Comparison of ENCODE assay signal across 33 cellular contexts in the genomic region with DNA sequence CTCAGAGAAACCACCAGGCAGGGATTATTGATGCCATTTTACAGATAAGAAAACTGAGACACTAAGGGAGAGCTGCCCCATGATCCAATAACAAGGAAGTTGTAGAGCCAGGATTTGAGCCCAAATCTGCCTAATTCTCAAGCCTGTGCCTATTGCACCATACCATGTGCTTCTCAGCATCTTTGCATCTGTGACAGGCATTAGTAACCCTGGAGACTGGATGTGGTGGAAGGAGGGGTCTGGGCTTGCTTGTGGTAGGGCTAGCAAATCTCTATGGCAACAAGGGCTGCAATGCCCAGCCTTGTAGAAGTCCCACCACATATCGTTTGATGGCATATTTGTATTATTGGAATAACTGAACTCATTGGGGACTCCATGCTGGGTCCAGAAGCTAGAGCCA.
"Had no signal": no experiment of that assay in that cellular context is flagged by ENCODE, and none has a peak within 500 bp of the region (broad histone marks: within the 10 kb centered on the region; RNA-seq: fewer than 3 reads in every experiment).

No MANE protein-coding gene starts in this region.

- DNase-seq: activated B cell treated with CpG ODN at 0.5 μM for 24 hours; activated CD4-positive, alpha-beta memory T cell treated with anti-CD3 and anti-CD28 coated beads for 36 hours; activated CD4-positive, alpha-beta T cell treated with anti-CD3 and anti-CD28 coated beads for 4 hours; activated CD4-positive, alpha-beta T cell treated with anti-CD3 and anti-CD28 coated beads, Interleukin-2, amount 10 ng/mL, durations not matched to agents 24 days and 14 days; activated CD4-positive, alpha-beta T cell treated with anti-CD3 and anti-CD28 coated beads, Interleukin-2, amount 50 U/mL, for 1 hour; activated CD4-positive, alpha-beta T cell treated with anti-CD3 and anti-CD28 coated beads, Interleukin-2, amount 50 U/mL, for 4 hours; activated CD4-positive, CD25-positive, alpha-beta regulatory T cell treated with anti-CD3 and anti-CD28 coated beads, Interleukin-2, amount 50 U/mL, for 72 hours; activated CD8-positive, alpha-beta memory T cell treated with anti-CD3 and anti-CD28 coated beads, Interleukin-2, amount 50 U/mL, for 4 hours; activated CD8-positive, alpha-beta T cell treated with anti-CD3 and anti-CD28 coated beads for 36 hours; activated effector memory CD4-positive, alpha-beta T cell treated with anti-CD3 and anti-CD28 coated beads, Interleukin-2, amount 50 U/mL, for 16 hours; activated gamma-delta T cell treated with Interleukin-2 at 50 U/mL for 16 hours; activated naive CD4-positive, alpha-beta T cell; activated naive CD4-positive, alpha-beta T cell treated with anti-CD3 and anti-CD28 coated beads for 36 hours; activated naive CD4-positive, alpha-beta T cell treated with anti-CD3 and anti-CD28 coated beads, Interleukin-2, amount 50 U/mL, for 16 hours; activated naive CD8-positive, alpha-beta T cell treated with anti-CD3 and anti-CD28 coated beads for 36 hours; activated T-cell treated with anti-CD3 and anti-CD28 coated beads for 4 hours; activated T-cell treated with anti-CD3 and anti-CD28 coated beads, Interleukin-2, amount 50 U/mL, for 1 hour; activated T-cell treated with anti-CD3 and anti-CD28 coated beads, Interleukin-2, amount 50 U/mL, for 4 hours; activated T-cell treated with anti-CD3 and anti-CD28 coated beads, Interleukin-2, amount 50 U/mL, for 72 hours; adrenal gland; amniotic stem cell; aorta; body of pancreas; brain microvascular endothelial cell; central memory CD4-positive, alpha-beta T cell; T-helper 2 cell; T-helper 9 cell had no signal

- H3K36me3 ChIP-seq: adrenal gland, brain microvascular endothelial cell, breast epithelium had no signal

- H3K27ac Mint-ChIP-seq: activated B cell treated with CpG ODN at 0.5 μM for 24 hours; activated CD4-positive, alpha-beta memory T cell treated with anti-CD3 and anti-CD28 coated beads for 36 hours; activated CD4-positive, alpha-beta T cell treated with anti-CD3 and anti-CD28 coated beads, Interleukin-2, amount 10 ng/mL, durations not matched to agents 24 days and 14 days; activated CD8-positive, alpha-beta T cell treated with anti-CD3 and anti-CD28 coated beads for 36 hours; activated naive CD4-positive, alpha-beta T cell treated with anti-CD3 and anti-CD28 coated beads for 36 hours; activated naive CD4-positive, alpha-beta T cell treated with anti-CD3 and anti-CD28 coated beads, Interleukin-2, amount 50 U/mL, for 72 hours; activated naive CD8-positive, alpha-beta T cell treated with anti-CD3 and anti-CD28 coated beads for 36 hours; activated T-cell treated with anti-CD3 and anti-CD28 coated beads, Interleukin-2, amount 50 U/mL, for 72 hours; activated T-helper 1 cell treated with anti-CD3 and anti-CD28 coated beads, Interleukin-12 subunit alpha, Interleukin-12 subunit beta, Interleukin-2, Interleukin-4 antibody, amounts not matched to agents 30 ng/mL and 10 ng/mL and 1 ng/mL, durations not matched to agents 14 hours and 24 hours and 36 hours; activated T-helper 17 cell treated with anti-CD3 and anti-CD28 coated beads, Interleukin-2, amount 50 U/mL, for 72 hours; T-helper 2 cell treated with Interferon-gamma antibody and Interleukin-4, amounts not matched to agents 5 μg/mL and 100 μg/mL, for 36 hours had no signal

- H3K4me3 Mint-ChIP-seq: activated B cell treated with CpG ODN at 0.5 μM for 24 hours; activated CD4-positive, alpha-beta memory T cell treated with anti-CD3 and anti-CD28 coated beads for 36 hours; activated CD4-positive, alpha-beta T cell treated with anti-CD3 and anti-CD28 coated beads, Interleukin-2, amount 10 ng/mL, durations not matched to agents 24 days and 14 days; activated CD8-positive, alpha-beta T cell treated with anti-CD3 and anti-CD28 coated beads for 36 hours; activated naive CD4-positive, alpha-beta T cell treated with anti-CD3 and anti-CD28 coated beads for 36 hours; activated naive CD8-positive, alpha-beta T cell treated with anti-CD3 and anti-CD28 coated beads for 36 hours; activated T-cell treated with anti-CD3 and anti-CD28 coated beads, Interleukin-2, amount 50 U/mL, for 4 hours; activated T-cell treated with anti-CD3 and anti-CD28 coated beads, Interleukin-2, amount 50 U/mL, for 72 hours; activated T-helper 1 cell treated with anti-CD3 and anti-CD28 coated beads, Interleukin-12 subunit alpha, Interleukin-12 subunit beta, Interleukin-2, Interleukin-4 antibody, amounts not matched to agents 30 ng/mL and 10 ng/mL and 1 ng/mL, durations not matched to agents 14 hours and 24 hours and 36 hours; activated T-helper 17 cell treated with anti-CD3 and anti-CD28 coated beads, Interleukin-2, amount 50 U/mL, for 72 hours; T-helper 2 cell treated with Interferon-gamma antibody and Interleukin-4, amounts not matched to agents 5 μg/mL and 100 μg/mL, for 36 hours had no signal

- ATAC-seq: activated CD8-positive, alpha-beta T cell treated with anti-CD3 and anti-CD28 coated beads for 36 hours; activated naive CD4-positive, alpha-beta T cell treated with anti-CD3 and anti-CD28 coated beads, Interleukin-2, amount 50 U/mL, for 72 hours; activated T-cell treated with anti-CD3 and anti-CD28 coated beads, Interleukin-2, amount 50 U/mL, for 4 hours; activated T-cell treated with anti-CD3 and anti-CD28 coated beads, Interleukin-2, amount 50 U/mL, for 72 hours; activated T-helper 17 cell treated with anti-CD3 and anti-CD28 coated beads, Interleukin-2, amount 50 U/mL, for 72 hours; body of pancreas had no signal

- H3K27ac ChIP-seq: adrenal gland, body of pancreas, brain microvascular endothelial cell, breast epithelium, VCaP had no signal

- H3K9me3 Mint-ChIP-seq: activated B cell treated with CpG ODN at 0.5 μM for 24 hours; activated CD4-positive, alpha-beta memory T cell treated with anti-CD3 and anti-CD28 coated beads for 36 hours; activated CD4-positive, alpha-beta T cell treated with anti-CD3 and anti-CD28 coated beads, Interleukin-2, amount 10 ng/mL, durations not matched to agents 24 days and 14 days; activated CD8-positive, alpha-beta T cell treated with anti-CD3 and anti-CD28 coated beads for 36 hours; activated naive CD4-positive, alpha-beta T cell treated with anti-CD3 and anti-CD28 coated beads for 36 hours; activated naive CD4-positive, alpha-beta T cell treated with anti-CD3 and anti-CD28 coated beads, Interleukin-2, amount 50 U/mL, for 72 hours; activated naive CD8-positive, alpha-beta T cell treated with anti-CD3 and anti-CD28 coated beads for 36 hours; activated T-cell treated with anti-CD3 and anti-CD28 coated beads, Interleukin-2, amount 50 U/mL, for 4 hours; activated T-cell treated with anti-CD3 and anti-CD28 coated beads, Interleukin-2, amount 50 U/mL, for 72 hours; activated T-helper 1 cell treated with anti-CD3 and anti-CD28 coated beads, Interleukin-12 subunit alpha, Interleukin-12 subunit beta, Interleukin-2, Interleukin-4 antibody, amounts not matched to agents 30 ng/mL and 10 ng/mL and 1 ng/mL, durations not matched to agents 14 hours and 24 hours and 36 hours; activated T-helper 17 cell treated with anti-CD3 and anti-CD28 coated beads, Interleukin-2, amount 50 U/mL, for 72 hours; T-helper 2 cell treated with Interferon-gamma antibody and Interleukin-4, amounts not matched to agents 5 μg/mL and 100 μg/mL, for 36 hours had no signal

- H3K4me3 ChIP-seq: adrenal gland, body of pancreas, breast epithelium had no signal

- H3K9me3 ChIP-seq: adrenal gland, body of pancreas, breast epithelium had no signal

- H3K36me3 Mint-ChIP-seq: activated CD4-positive, alpha-beta memory T cell treated with anti-CD3 and anti-CD28 coated beads for 36 hours; activated naive CD4-positive, alpha-beta T cell treated with anti-CD3 and anti-CD28 coated beads, Interleukin-2, amount 50 U/mL, for 72 hours; activated naive CD8-positive, alpha-beta T cell treated with anti-CD3 and anti-CD28 coated beads for 36 hours had no signal

- H3K4me1 Mint-ChIP-seq: activated B cell treated with CpG ODN at 0.5 μM for 24 hours had no signal

- H3K27me3 ChIP-seq: body of pancreas had no signal

- H3K4me1 ChIP-seq: adrenal gland, breast epithelium had no signal
